ENCODE assay signal across 9 cellular contexts in genomic region chr10:8052344-8052969, GRCh38. TPM values are rescaled to one million over a fixed set of nuclear protein-coding genes. Genes with fewer than 3 reads are reported as not detected.
DNase-seq lines count a peak whose midpoint lies in the region; ATAC-seq and TF ChIP-seq lines count a peak whose summit lies in the region.
"Had no signal": no experiment of that assay in that cellular context is flagged by ENCODE, and none has a peak within 500 bp of the region (broad histone marks: within the 10 kb centered on the region; RNA-seq: fewer than 3 reads in every experiment).

No MANE protein-coding gene starts in this region.

- H3K4me3 Mint-ChIP-seq in CD4-positive, alpha-beta memory T cell: peak overlapping the region; percentile 78 to 98 (median 96)
- H3K4me3 Mint-ChIP-seq in IgD-negative memory B cell: peak overlapping the region in 3 of 4 donors; percentile 55 to 92 (median 60)
- peak overlapping the region; percentile 98 for H3K4me3 Mint-ChIP-seq in natural killer cell treated with Interleukin-12 subunit alpha and Interleukin-12 subunit beta and Interleukin-15 and Interleukin-18, amount 100 ng/mL, for 72 hours

- H3K9me3 ChIP-seq in CD4-positive, alpha-beta memory T cell (ENCODE audit: control insufficient read depth in 1 of 2, low read length in 2 of 2): no peaks in the 10 kb centered on the region
- H3K9me3 ChIP-seq in mammary epithelial cell (replicated peaks; ENCODE audit: insufficient read depth, low read length) (no peaks in the 10 kb centered on the region), aorta (ENCODE audit: control insufficient read depth, low read length) (no peaks in the 10 kb centered on the region)
- H3K9me3 ChIP-seq: colonic mucosa had no signal

- H3K27ac ChIP-seq in CD4-positive, alpha-beta memory T cell (ENCODE audit: low read depth, low read length): no peak overlapping the region
- peak overlapping the region; percentile 44 for H3K27ac ChIP-seq in mammary epithelial cell (ENCODE audit: insufficient read depth, low read depth, low read length)
- H3K27ac ChIP-seq in aorta (ENCODE audit: low read depth in 1 of 2, low read length in 2 of 2): no peak overlapping the region
- H3K27ac ChIP-seq: colonic mucosa had no signal

- peaks cover 48% of the 10 kb centered on the region for H3K27me3 ChIP-seq in CD4-positive, alpha-beta memory T cell (ENCODE audit: insufficient read depth, low read length)
- H3K27me3 ChIP-seq in mammary epithelial cell (ENCODE audit: insufficient read depth, low read length) (no peaks in the 10 kb centered on the region), aorta (ENCODE audit: control insufficient read depth in 1 of 2, insufficient read depth in 2 of 2, low read length in 1 of 2) (no peaks in the 10 kb centered on the region)

- H3K36me3 ChIP-seq in CD4-positive, alpha-beta memory T cell (ENCODE audit: insufficient read depth, low read length): no peaks in the 10 kb centered on the region
- H3K36me3 ChIP-seq in mammary epithelial cell (ENCODE audit: insufficient read depth, low read length) (no peaks in the 10 kb centered on the region), aorta (ENCODE audit: control insufficient read depth in 1 of 2, insufficient read depth in 2 of 2, low read length in 1 of 2) (no peaks in the 10 kb centered on the region)
- H3K36me3 ChIP-seq: colonic mucosa had no signal

- H2AFZ ChIP-seq in mammary epithelial cell (ENCODE audit: low read depth, low read length): peak overlapping the region; percentile 87

- no peak for ATAC-seq in natural killer cell treated with Interleukin-12 subunit alpha and Interleukin-12 subunit beta and Interleukin-15 and Interleukin-18, amount 100 ng/mL, for 72 hours
- ATAC-seq in GM19324 (IDR thresholded peaks at IDR 0.05; ENCODE audit: low FRiP score, unreplicated experiment) (no peak), aorta (ENCODE audit: low FRiP score) (no peak), GM18868 (IDR thresholded peaks at IDR 0.05; ENCODE audit: unreplicated experiment) (no peak)

- H4K20me1 ChIP-seq in mammary epithelial cell (ENCODE audit: insufficient read depth, low read length): no peaks in the 10 kb centered on the region

- in situ Hi-C loops in mammary epithelial cell (cut with MboI; ENCODE audit: low sequenced_read_pairs in 2 of 2): loop anchor here in 1 of 2 donors (5.0 to 10.0 kb wide), 2 partner anchors 542 to 820 kb away; no protein-coding TSS in a partner anchor

- dilution Hi-C loops in mammary epithelial cell (cut with HindIII; ENCODE audit: low sequenced_read_pairs): no loop called here

- peaks cover 60% of the 10 kb centered on the region for H3K4me1 ChIP-seq in CD4-positive, alpha-beta memory T cell (ENCODE audit: insufficient read depth, low read length)
- H3K4me1 ChIP-seq in mammary epithelial cell (ENCODE audit: insufficient read depth, low read length) (peaks cover 37% of the 10 kb centered on the region), aorta (ENCODE audit: control insufficient read depth in 1 of 2, insufficient read depth in 2 of 2, low read length in 2 of 2) (no peaks in the 10 kb centered on the region)

- peak overlapping the region; percentile 88 for H3K4me2 ChIP-seq in mammary epithelial cell (ENCODE audit: insufficient read depth, low read depth, low read length)

- intact Hi-C loops in CD4-positive, alpha-beta memory T cell (cut with micrococcal nuclease): loop anchor here (2.0 to 5.0 kb wide), 2 partner anchors 14 to 960 kb away; no protein-coding TSS in a partner anchor
- intact Hi-C loops in mammary epithelial cell (cut with micrococcal nuclease) (loop anchor here (2.0 to 10.0 kb wide), 12 partner anchors 180 to 1250 kb away; no protein-coding TSS in a partner anchor), aorta (cut with DNase I) (no loop called here)

- BruUV-seq in mammary epithelial cell (replicated peaks; lab: Mats Ljungman, UMichigan): no TSS peak

- peaks cover 17 to 66% (median 32%) of the 10 kb centered on the region in 4 donors for H3K4me1 Mint-ChIP-seq in CD4-positive, alpha-beta memory T cell
- H3K4me1 Mint-ChIP-seq in IgD-negative memory B cell: peaks cover 18 to 41% (median 21%) of the 10 kb centered on the region in 3 donors
- H3K4me1 Mint-ChIP-seq in natural killer cell treated with Interleukin-12 subunit alpha and Interleukin-12 subunit beta and Interleukin-15 and Interleukin-18, amount 100 ng/mL, for 72 hours (ENCODE audit: low read depth in 2 of 2): peaks cover 41 to 48% of the 10 kb centered on the region in 2 donors

- POLR2A ChIA-PET in CD4-positive, alpha-beta memory T cell (lab: Charles Lee; ENCODE audit: partially characterized antibody): interaction anchor here (0.6 to 3.1 kb wide), 11 partner anchors 8 to 421 kb away, joined by 3 to 41 read pairs (median 5); no protein-coding TSS in a partner anchor

- peak in 3 of 5 donors; percentile 41 to 66 (median 55) for DNase-seq in CD4-positive, alpha-beta memory T cell
- DNase-seq in mammary epithelial cell (peak; percentile 53), aorta (no peak)
- DNase-seq in natural killer cell treated with Interleukin-12 subunit alpha and Interleukin-12 subunit beta and Interleukin-15 and Interleukin-18, amount 100 ng/mL, for 72 hours (ENCODE audit: low spot score): no peak
- no peak for DNase-seq in effector CD8-positive, alpha-beta T cell (lab: John Stamatoyannopoulos, UW)

- H3K27me3 Mint-ChIP-seq in CD4-positive, alpha-beta memory T cell: peaks cover 29 to 34% of the 10 kb centered on the region in 2 donors
- H3K27me3 Mint-ChIP-seq in IgD-negative memory B cell: peaks cover 56% of the 10 kb centered on the region
- H3K27me3 Mint-ChIP-seq in natural killer cell treated with Interleukin-12 subunit alpha and Interleukin-12 subunit beta and Interleukin-15 and Interleukin-18, amount 100 ng/mL, for 72 hours: peaks cover 28% of the 10 kb centered on the region in 2 donors

- no peak for TF ChIP-seq CTCF in mammary epithelial cell (conservative IDR thresholded peaks at IDR 0.05 in 1 of 2, IDR thresholded peaks at IDR 0.05 in 1 of 2; ENCODE audit: extremely low read depth in 1 of 2, insufficient read depth in 1 of 2, low read depth in 1 of 2, low read length in 2 of 2)

- H3K4me3 ChIP-seq in CD4-positive, alpha-beta memory T cell (ENCODE audit: low read length in 2 of 2): no peak overlapping the region
- H3K4me3 ChIP-seq in mammary epithelial cell (replicated peaks in 1 of 3; ENCODE audit: insufficient read depth in 1 of 3, low read depth in 2 of 3, low read length in 3 of 3) (peak overlapping the region; percentile 29 to 34 (median 29)), aorta (ENCODE audit: low read length in 2 of 2) (no peak overlapping the region)

- H3K36me3 Mint-ChIP-seq in CD4-positive, alpha-beta memory T cell: peaks cover 14 to 39% of the 10 kb centered on the region in 2 donors
- H3K36me3 Mint-ChIP-seq in IgD-negative memory B cell: peaks cover 2% of the 10 kb centered on the region
- H3K36me3 Mint-ChIP-seq in natural killer cell treated with Interleukin-12 subunit alpha and Interleukin-12 subunit beta and Interleukin-15 and Interleukin-18, amount 100 ng/mL, for 72 hours: no peaks in the 10 kb centered on the region

- H3K9me3 Mint-ChIP-seq in CD4-positive, alpha-beta memory T cell: peaks cover 0 to 20% (median 0%) of the 10 kb centered on the region in 8 donors
- peaks cover 0 to 13% (median 0%) of the 10 kb centered on the region in 3 donors for H3K9me3 Mint-ChIP-seq in IgD-negative memory B cell
- no peaks in the 10 kb centered on the region for H3K9me3 Mint-ChIP-seq in natural killer cell treated with Interleukin-12 subunit alpha and Interleukin-12 subunit beta and Interleukin-15 and Interleukin-18, amount 100 ng/mL, for 72 hours

- WGBS in mammary epithelial cell (ENCODE audit: low coverage, missing lambda C conversion rate): 6% methylated on average over 28 of the region's 32 CpGs
- WGBS in aorta, 2 donors: 32 to 35% methylated on average over 32 of the region's 32 CpGs

- H3K27ac Mint-ChIP-seq in CD4-positive, alpha-beta memory T cell: peak overlapping the region in 6 of 7 donors; percentile 60 to 99 (median 84)
- H3K27ac Mint-ChIP-seq in IgD-negative memory B cell: peak overlapping the region; percentile 86 to 95 (median 93)
- peak overlapping the region; percentile 84 to 99 for H3K27ac Mint-ChIP-seq in natural killer cell treated with Interleukin-12 subunit alpha and Interleukin-12 subunit beta and Interleukin-15 and Interleukin-18, amount 100 ng/mL, for 72 hours

- no peak overlapping the region for H3K9ac ChIP-seq in mammary epithelial cell (ENCODE audit: insufficient read depth, low read length)

- peaks cover 33% of the 10 kb centered on the region for H3K79me2 ChIP-seq in mammary epithelial cell (ENCODE audit: insufficient read depth, low read length)

- CTCF ChIA-PET in CD4-positive, alpha-beta memory T cell (lab: Charles Lee; ENCODE audit: partially characterized antibody): interaction anchor here (0.6 to 2.1 kb wide), 12 partner anchors 9 to 425 kb away, joined by 3 to 10 read pairs (median 4); no protein-coding TSS in a partner anchor
- CTCF ChIA-PET in mammary epithelial cell (lab: Charles Lee; ENCODE audit: low non-redundant PET): interaction anchor here (0.6 kb wide), 1 partner anchor 1179 kb away, joined by 6 read pairs; no protein-coding TSS in a partner anchor

RNA-seq across cellular contexts. Expression of gene GATA3, which starts 2.0 kb away (rescaled TPM):
- 10 to 100 TPM; 61.9 to 63.8 TPM for total RNA-seq in CD4-positive, alpha-beta memory T cell
- 10 to 100 TPM; 64.8 to 79.7 TPM for polyA plus RNA-seq in CD4-positive, alpha-beta memory T cell
- 2.0 TPM for polyA plus RNA-seq in IgD-negative memory B cell
- total RNA-seq in mammary epithelial cell: 10 to 100 TPM in 1 of 2 donors, 1 to 10 TPM in 1; 7.7 to 20.6 TPM
- 5.3 TPM for polyA plus RNA-seq in mammary epithelial cell
- 4.7 TPM for polyA minus RNA-seq in mammary epithelial cell
- 10 to 100 TPM in 1 of 2 donors, 1 to 10 TPM in 1; 7.6 to 10.9 TPM for total RNA-seq in natural killer cell treated with Interleukin-12 subunit alpha and Interleukin-12 subunit beta and Interleukin-15 and Interleukin-18, amount 100 ng/mL, for 72 hours
- total RNA-seq in aorta: 1 to 10 TPM in 1 of 2 donors, under 1 TPM in 1; 0.78 to 2.0 TPM
- 1 to 10 TPM in 1 of 2 donors, not detected in 1; 1.4 TPM for polyA plus RNA-seq in aorta

Comparison
In these comparisons a context has a peak if more than half of its experiments do, and no peak if none do; other contexts are left out.
1. DNase-seq: peak in CD4-positive, alpha-beta memory T cell (3 of 5) and mammary epithelial cell (single experiment); none in natural killer cell treated with Interleukin-12 subunit alpha and Interleukin-12 subunit beta and Interleukin-15 and Interleukin-18, amount 100 ng/mL, for 72 hours (single experiment), aorta (0 of 2) and effector CD8-positive, alpha-beta T cell (single experiment).
2. H3K4me3 ChIP-seq: peak in mammary epithelial cell (3 of 3); none in CD4-positive, alpha-beta memory T cell (0 of 2) and aorta (0 of 2).
3. intact Hi-C loops: an anchor here in CD4-positive, alpha-beta memory T cell (2.0 to 5.0 kb wide) and mammary epithelial cell (2.0 to 10.0 kb wide); none called in aorta.
4. Peak in every context shown above with its lines, with median percentiles within 50 percentile points of each other: H3K27ac Mint-ChIP-seq and H3K4me3 Mint-ChIP-seq.